Comparison of ENCODE assay signal across 7 cellular contexts in the genomic region with DNA sequence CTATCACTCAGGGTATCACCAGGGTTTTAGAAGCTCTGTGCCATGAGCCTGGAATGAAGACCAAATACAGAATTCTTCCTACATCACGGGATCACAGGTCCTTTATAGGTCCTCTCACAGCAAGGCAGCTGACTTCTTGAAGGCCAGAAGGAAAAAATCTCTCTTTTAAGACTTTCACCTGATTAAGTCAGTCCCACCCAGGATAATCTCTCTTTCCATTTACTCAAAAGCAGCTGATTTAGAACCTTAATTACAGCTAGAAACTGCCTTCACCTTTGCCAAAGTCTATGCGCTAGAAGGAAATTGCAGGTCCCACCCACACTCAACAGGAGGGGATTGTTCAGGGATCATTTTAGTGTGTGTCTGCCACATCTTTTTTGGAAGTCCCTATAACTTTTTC.
"Had no signal": no experiment of that assay in that cellular context is flagged by ENCODE, and none has a peak within 500 bp of the region (broad histone marks: within the 10 kb centered on the region; RNA-seq: fewer than 3 reads in every experiment).

No MANE protein-coding gene starts in this region.

- H3K9ac ChIP-seq: KMS-11 had no signal

- ATAC-seq: HepG2 had no signal

- DNase-seq: IMR-90, KBM-7, KG1 had no signal

- H3K27ac ChIP-seq: HL-60, KMS-11 had no signal

- H3K4me2 ChIP-seq: KMS-11 had no signal

- FAIRE-seq: HepG2, HTR-8/SVneo had no signal
